Comparison of ENCODE assay signal across 13 cellular contexts in genomic region chr9:117718701-117719100, GRCh38. TPM values are rescaled to one million over a fixed set of nuclear protein-coding genes. Genes with fewer than 3 reads are reported as not detected.
DNase-seq lines count a peak whose midpoint lies in the region; ATAC-seq and TF ChIP-seq lines count a peak whose summit lies in the region.
"Had no signal": no experiment of that assay in that cellular context is flagged by ENCODE, and none has a peak within 500 bp of the region (broad histone marks: within the 10 kb centered on the region; RNA-seq: fewer than 3 reads in every experiment).

No MANE protein-coding gene starts in this region.

- 21 to 23% methylated on average over 2 of the region's 2 CpGs for WGBS in GM23248 (ENCODE audit: low coverage in 1 of 2, low lambda C conversion rate in 2 of 2, missing lambda C conversion rate in 2 of 2), 2 experiments

- intact Hi-C loops in naive thymus-derived CD4-positive, alpha-beta T cell (cut with micrococcal nuclease), result no loop called here

- no peaks in the 10 kb centered on the region for H3K9me3 Mint-ChIP-seq in naive thymus-derived CD4-positive, alpha-beta T cell
- H3K9me3 Mint-ChIP-seq: stimulated activated naive B cell treated with anti-CD40 and anti-IgM and Interleukin-4, amounts not matched to agents 10 μg/mL and 1 μg/mL and 100 μg/mL, for 72 hours had no signal

- DNase-seq in GM23248, result peak; percentile 73
- DNase-seq in MM.1S, result no peak
- no peak for DNase-seq in naive thymus-derived CD4-positive, alpha-beta T cell
- no peak for DNase-seq in WERI-Rb-1
- no peak for DNase-seq in stimulated activated CD4-positive, alpha-beta T cell treated with anti-CD3 and anti-CD28 coated beads, Interleukin-4, amount 100 ng/mL, for 4 hours
- DNase-seq in DMS153 treated with DMSO at 0.1 percent for 48 hours (lab: John Stamatoyannopoulos, UW; ENCODE audit: unreplicated experiment), result no peak
- DNase-seq in stimulated activated naive CD4-positive, alpha-beta T cell (lab: John Stamatoyannopoulos, UW), result no peak
- DNase-seq: CD4-positive, alpha-beta memory T cell; HCEC 1CT; MG63 had no signal

- H3K36me3 Mint-ChIP-seq in naive thymus-derived CD4-positive, alpha-beta T cell, result no peaks in the 10 kb centered on the region
- H3K36me3 Mint-ChIP-seq: CD4-positive, alpha-beta memory T cell had no signal

- POLR2A ChIA-PET in naive thymus-derived CD4-positive, alpha-beta T cell (lab: Charles Lee), result no interaction called here

- H4K20me1 ChIP-seq in GM23248 (ENCODE audit: insufficient read depth), result no peaks in the 10 kb centered on the region
- H4K20me1 ChIP-seq in MM.1S (ENCODE audit: insufficient read depth, low read length), result no peaks in the 10 kb centered on the region

- H3F3A ChIP-seq in GM23248 (ENCODE audit: insufficient read depth), result peaks cover 17% of the 10 kb centered on the region
- H3F3A ChIP-seq in MM.1S (ENCODE audit: insufficient read depth, low read length), result peaks cover 9% of the 10 kb centered on the region; the same call in 1 of the 2 replicates

- H3K4me1 ChIP-seq in GM23248 (ENCODE audit: insufficient read depth) (peaks cover 51% of the 10 kb centered on the region), MM.1S (ENCODE audit: low read length) (peaks cover 36% of the 10 kb centered on the region)
- no peaks in the 10 kb centered on the region for H3K4me1 ChIP-seq in naive thymus-derived CD4-positive, alpha-beta T cell (ENCODE audit: control insufficient read depth in 2 of 2, insufficient read depth in 2 of 2, low read length in 2 of 2)

- H3K4me3 ChIP-seq in GM23248 (peak overlapping the region; percentile 20), MM.1S (ENCODE audit: low read length) (no peak overlapping the region), WERI-Rb-1 (ENCODE audit: low read depth, low read length) (no peak overlapping the region)
- no peak overlapping the region for H3K4me3 ChIP-seq in naive thymus-derived CD4-positive, alpha-beta T cell (ENCODE audit: low read length)
- H3K4me3 ChIP-seq: MG63 had no signal

- H3K4me2 ChIP-seq in GM23248 (ENCODE audit: unreplicated experiment) (peak overlapping the region; percentile 77), MM.1S (ENCODE audit: low read depth, low read length) (peak overlapping the region; percentile 4; the same call in 1 of the 2 replicates)

- peak overlapping the region; percentile 55 for H3K9ac ChIP-seq in GM23248
- H3K9ac ChIP-seq in MM.1S (ENCODE audit: low read length), result no peak overlapping the region

- H3K27me3 ChIP-seq in GM23248 (replicated peaks; ENCODE audit: insufficient read depth), result no peaks in the 10 kb centered on the region
- no peaks in the 10 kb centered on the region for H3K27me3 ChIP-seq in MM.1S (replicated peaks; ENCODE audit: insufficient read depth, low read length)
- H3K27me3 ChIP-seq in naive thymus-derived CD4-positive, alpha-beta T cell (ENCODE audit: control insufficient read depth in 2 of 2, insufficient read depth in 2 of 2, low read length in 2 of 2), result no peaks in the 10 kb centered on the region
- H3K27me3 ChIP-seq in WERI-Rb-1 (ENCODE audit: insufficient read depth, low read depth, severe bottlenecking), result no peaks in the 10 kb centered on the region
- H3K27me3 ChIP-seq: MG63 had no signal

- peak overlapping the region in 1 of 10 donors; percentile 16 for H3K4me3 Mint-ChIP-seq in naive thymus-derived CD4-positive, alpha-beta T cell
- H3K4me3 Mint-ChIP-seq: CD4-positive, alpha-beta memory T cell; stimulated activated naive B cell treated with anti-CD40 and anti-IgM and Interleukin-4, amounts not matched to agents 10 μg/mL and 1 μg/mL and 100 μg/mL, for 72 hours had no signal

- H3K4me1 Mint-ChIP-seq in naive thymus-derived CD4-positive, alpha-beta T cell, result peaks cover 0 to 20% (median 0%) of the 10 kb centered on the region in 7 donors
- H3K4me1 Mint-ChIP-seq: CD4-positive, alpha-beta memory T cell had no signal

- no peaks in the 10 kb centered on the region for H3K79me2 ChIP-seq in GM23248 (ENCODE audit: insufficient read depth)
- no peaks in the 10 kb centered on the region for H3K79me2 ChIP-seq in MM.1S (ENCODE audit: low read length)

- in situ Hi-C loops in GM23248 (cut with MboI), result no loop called here

- peak overlapping the region; percentile 92 for H3K27ac ChIP-seq in GM23248
- H3K27ac ChIP-seq in MM.1S (ENCODE audit: low read length), result no peak overlapping the region
- no peak overlapping the region for H3K27ac ChIP-seq in naive thymus-derived CD4-positive, alpha-beta T cell (ENCODE audit: low read depth, low read length)
- no peak overlapping the region for H3K27ac ChIP-seq in WERI-Rb-1
- H3K27ac ChIP-seq: RWPE1 had no signal

- CTCF ChIA-PET in naive thymus-derived CD4-positive, alpha-beta T cell (lab: Charles Lee), result no interaction called here

- ATAC-seq in GM18498 (IDR thresholded peaks at IDR 0.05; ENCODE audit: unreplicated experiment), result peak; percentile 17
- ATAC-seq in naive thymus-derived CD4-positive, alpha-beta T cell, result peak; percentile 9

- no peaks in the 10 kb centered on the region for H3K36me3 ChIP-seq in GM23248 (ENCODE audit: low read depth)
- H3K36me3 ChIP-seq in MM.1S (replicated peaks; ENCODE audit: insufficient read depth, low read length), result no peaks in the 10 kb centered on the region
- H3K36me3 ChIP-seq in naive thymus-derived CD4-positive, alpha-beta T cell (ENCODE audit: control insufficient read depth in 2 of 3, insufficient read depth in 3 of 3, low read length in 3 of 3), result no peaks in the 10 kb centered on the region
- H3K36me3 ChIP-seq in WERI-Rb-1, result no peaks in the 10 kb centered on the region
- H3K36me3 ChIP-seq: MG63 had no signal

- TF ChIP-seq CTCF in MM.1S (IDR thresholded peaks at IDR 0.05; ENCODE audit: low read length) (no peak), WERI-Rb-1 (IDR thresholded peaks at IDR 0.05; ENCODE audit: low read depth, low read length) (no peak)

- H3K9me2 ChIP-seq in GM23248 (ENCODE audit: insufficient read depth) (no peaks in the 10 kb centered on the region), MM.1S (replicated peaks; ENCODE audit: insufficient read depth, low read length) (no peaks in the 10 kb centered on the region)

- H3K27ac Mint-ChIP-seq in naive thymus-derived CD4-positive, alpha-beta T cell, result no peak overlapping the region
- H3K27ac Mint-ChIP-seq: CD4-positive, alpha-beta memory T cell; stimulated activated naive B cell treated with anti-CD40 and anti-IgM and Interleukin-4, amounts not matched to agents 10 μg/mL and 1 μg/mL and 100 μg/mL, for 72 hours had no signal

- peak overlapping the region; percentile 32; the same call in 1 of the 2 replicates for H2AFZ ChIP-seq in GM23248
- H2AFZ ChIP-seq in MM.1S (ENCODE audit: low read length), result no peak overlapping the region

- peaks cover 0 to 16% (median 7%) of the 10 kb centered on the region in 5 donors for H3K27me3 Mint-ChIP-seq in naive thymus-derived CD4-positive, alpha-beta T cell

- no peaks in the 10 kb centered on the region for H3K9me3 ChIP-seq in GM23248 (ENCODE audit: low read depth)
- no peaks in the 10 kb centered on the region for H3K9me3 ChIP-seq in MM.1S (replicated peaks; ENCODE audit: insufficient read depth, low read length)
- no peaks in the 10 kb centered on the region for H3K9me3 ChIP-seq in naive thymus-derived CD4-positive, alpha-beta T cell (ENCODE audit: control insufficient read depth in 2 of 3, low read length in 3 of 3)
- H3K9me3 ChIP-seq in WERI-Rb-1 (ENCODE audit: severe bottlenecking), result no peaks in the 10 kb centered on the region
- H3K9me3 ChIP-seq: MG63 had no signal

RNA-seq across cellular contexts. Expression of gene TLR4, which starts 14.5 kb away (rescaled TPM):
- 11.9 and 13.8 TPM in 2 replicates for total RNA-seq in GM23248 (2014; rRNA removed; shearing (Covaris generic))
- 5.1 TPM in 2 replicates for polyA plus RNA-seq in GM23248 (2016; fragmentation: Nextera tagmentation; extraction: Ambion mirVana)
- total RNA-seq in naive thymus-derived CD4-positive, alpha-beta T cell, result 10 to 100 TPM in 1 of 5 experiments, 1 to 10 TPM in 3, under 1 TPM in 1; 0.10 to 28.1 (median 1.5) TPM
- polyA plus RNA-seq in naive thymus-derived CD4-positive, alpha-beta T cell, result under 1 TPM in 1 of 2 donors, not detected in 1; 0.07 TPM
